In genomic region chr19:3275068-3275582, GRCh38 we compare ENCODE assay signal across 8 cellular contexts. TPM values are rescaled to one million over a fixed set of nuclear protein-coding genes. Genes with fewer than 3 reads are reported as not detected.
DNase-seq lines count a peak whose midpoint lies in the region; ATAC-seq, FAIRE-seq and TF ChIP-seq lines count a peak whose summit lies in the region.

No MANE protein-coding gene starts in this region.

- no peaks in the 10 kb centered on the region for H3K9me3 Mint-ChIP-seq in T-cell
- H3K9me3 Mint-ChIP-seq in osteocyte (ENCODE audit: unreplicated experiment), result no peaks in the 10 kb centered on the region

- H3K27ac Mint-ChIP-seq in T-cell (peak overlapping the region; percentile 71 to 73), osteocyte (ENCODE audit: unreplicated experiment) (peak overlapping the region; percentile 34)

- POLR2A ChIA-PET in T-cell (lab: Charles Lee), result interaction anchor here in 1 of 2 donors (0.6 kb wide), 1 partner anchor 1693 kb away, joined by 5 read pairs; no protein-coding TSS in a partner anchor

- CTCF ChIA-PET in T-cell (lab: Charles Lee), result interaction anchor here (0.6 to 1.3 kb wide), 3 partner anchors 154 to 325 kb away, joined by 6 to 8 read pairs (median 7); no protein-coding TSS in a partner anchor

- TF ChIP-seq CTCF in D721Med (IDR thresholded peaks at IDR 0.05; ENCODE audit: insufficient read depth, missing control alignments) (peak; percentile 51), osteocyte (IDR thresholded peaks at IDR 0.05) (no peak)

- peak in 3 of 4 experiments; percentile 21 to 35 (median 28) for ATAC-seq in T-cell (replicated peaks in 1 of 4)
- ATAC-seq in HG03521 (IDR thresholded peaks at IDR 0.05; ENCODE audit: unreplicated experiment), result no peak

- H3K4me1 Mint-ChIP-seq in T-cell (peaks cover 14 to 22% (median 19%) of the 10 kb centered on the region in 3 donors), osteocyte (ENCODE audit: unreplicated experiment) (peaks cover 8% of the 10 kb centered on the region)

- H3K4me3 ChIP-seq in HUES6 (ENCODE audit: low read depth, low read length) (peak overlapping the region; percentile 82), ectodermal cell (ENCODE audit: insufficient read depth, low read depth, low read length) (peak overlapping the region; percentile 41), SJCRH30 (no peak overlapping the region)

- H3K9me3 ChIP-seq in HUES6 (ENCODE audit: control insufficient read depth, insufficient read depth, low read depth, low read length) (peaks cover 7% of the 10 kb centered on the region; the same call in 1 of the 2 replicates), ectodermal cell (ENCODE audit: control insufficient read depth, low read length) (peaks cover 4% of the 10 kb centered on the region), SJCRH30 (replicated peaks) (no peaks in the 10 kb centered on the region)

- peak overlapping the region; percentile 80 to 88 (median 81) for H3K4me3 Mint-ChIP-seq in T-cell
- H3K4me3 Mint-ChIP-seq in osteocyte (ENCODE audit: unreplicated experiment), result peak overlapping the region; percentile 73

- peaks cover 3% of the 10 kb centered on the region for H3K4me1 ChIP-seq in HUES6 (ENCODE audit: control insufficient read depth, insufficient read depth, low read length)
- H3K4me1 ChIP-seq in ectodermal cell (ENCODE audit: control insufficient read depth, insufficient read depth, low read length), result peaks cover 15% of the 10 kb centered on the region
- H3K4me1 ChIP-seq in SJCRH30, result no peaks in the 10 kb centered on the region

- H3K9ac ChIP-seq in HUES6 (ENCODE audit: low read length), result no peak overlapping the region

- DNase-seq in D721Med (ENCODE audit: insufficient read length, low spot score) (no peak), T-cell (peak in 16 of 34 experiments; percentile 6 to 38 (median 20)), osteocyte (ENCODE audit: extremely low spot score, unreplicated experiment) (no peak), SJCRH30 (no peak), NCI-H2196 treated with DMSO at 0.1 percent for 48 hours (lab: John Stamatoyannopoulos, UW; ENCODE audit: unreplicated experiment) (no peak)

- 6% methylated on average over 16 of the region's 16 CpGs for WGBS in ectodermal cell, 2 experiments

- FAIRE-seq in D721Med (lab: Jason Lieb, UNC), result no peak

- H3K36me3 ChIP-seq in HUES6 (ENCODE audit: control insufficient read depth, insufficient read depth, low read length) (no peaks in the 10 kb centered on the region), ectodermal cell (ENCODE audit: control insufficient read depth, insufficient read depth, low read length) (no peaks in the 10 kb centered on the region), SJCRH30 (no peaks in the 10 kb centered on the region)

- peaks cover 11 to 12% of the 10 kb centered on the region in 2 donors for H3K27me3 Mint-ChIP-seq in T-cell
- peaks cover 29% of the 10 kb centered on the region for H3K27me3 Mint-ChIP-seq in osteocyte (ENCODE audit: unreplicated experiment)

- H3K27ac ChIP-seq in HUES6 (ENCODE audit: low read depth, low read length), result no peak overlapping the region
- H3K27ac ChIP-seq in ectodermal cell (ENCODE audit: insufficient read depth, low read depth, low read length, poor library complexity, severe bottlenecking), result no peak overlapping the region
- H3K27ac ChIP-seq in SJCRH30, result no peak overlapping the region

- no peaks in the 10 kb centered on the region for H3K36me3 Mint-ChIP-seq in T-cell
- no peaks in the 10 kb centered on the region for H3K36me3 Mint-ChIP-seq in osteocyte (ENCODE audit: unreplicated experiment)

- H3K27me3 ChIP-seq in HUES6 (ENCODE audit: control insufficient read depth, insufficient read depth, low read length) (peaks cover 54% of the 10 kb centered on the region), ectodermal cell (ENCODE audit: control insufficient read depth, insufficient read depth, low read length, poor library complexity, severe bottlenecking) (peaks cover 2% of the 10 kb centered on the region), SJCRH30 (no peaks in the 10 kb centered on the region)

RNA-seq across cellular contexts. Expression of gene CELF5, which starts 50.7 kb away (rescaled TPM):
- 1 to 10 TPM in 1 of 5 donors, under 1 TPM in 3, not detected in 1; 0.23 to 1.9 (median 0.39) TPM for total RNA-seq in T-cell
- 15.4 TPM for polyA plus RNA-seq in ectodermal cell (2013, experiment 1 of 4)
- 16.1 TPM for polyA plus RNA-seq in ectodermal cell (2013, experiment 2 of 4)
- 13.9 TPM for polyA plus RNA-seq in ectodermal cell (2013, experiment 3 of 4)
- polyA plus RNA-seq in ectodermal cell (2013, experiment 4 of 4), result 13.3 TPM
- total RNA-seq in osteocyte, result 0.16 TPM in 1 of 2 replicates, not detected in the other
- not detected in 2 replicates for total RNA-seq in SJCRH30 (2014; rRNA removed; shearing (Covaris generic))
